ENCODE assay signal across 28 cellular contexts in genomic region chr18:44916429-44917183, GRCh38.
DNase-seq lines count a peak whose midpoint lies in the region; ATAC-seq, FAIRE-seq and TF ChIP-seq lines count a peak whose summit lies in the region.
"Had no signal": no experiment of that assay in that cellular context is flagged by ENCODE, and none has a peak within 500 bp of the region (broad histone marks: within the 10 kb centered on the region; RNA-seq: fewer than 3 reads in every experiment).

No MANE protein-coding gene starts in this region.

- no peak overlapping the region for H3K4me3 ChIP-seq in astrocyte (ENCODE audit: insufficient read depth, low read depth, low read length)
- no peak overlapping the region for H3K4me3 ChIP-seq in hepatocyte
- H3K4me3 ChIP-seq in prostate gland = no peak overlapping the region
- H3K4me3 ChIP-seq in upper lobe of right lung = no peak overlapping the region
- H3K4me3 ChIP-seq: dorsolateral prefrontal cortex, GM23338, skin epidermis had no signal

- FAIRE-seq in astrocyte (lab: Jason Lieb, UNC) = peak; percentile 23

- DNase-seq in astrocyte (ENCODE audit: low read depth) (no peak), hepatocyte (ENCODE audit: low spot score) (no peak), prostate gland (ENCODE audit: low spot score) (no peak), upper lobe of right lung (no peak), SK-N-DZ (ENCODE audit: low spot score) (no peak)
- DNase-seq in stimulated activated naive CD8-positive, alpha-beta T cell treated with anti-CD3 and anti-CD28 coated beads, Interleukin-15, Interleukin-2, amounts not matched to agents 100 U/mL and 50 U/mL, for 24 hours = no peak
- DNase-seq: activated CD4-positive, alpha-beta T cell treated with anti-CD3 and anti-CD28 coated beads, Interleukin-2, amount 10 ng/mL, durations not matched to agents 7 days and 5 days; activated CD8-positive, alpha-beta memory T cell treated with anti-CD3 and anti-CD28 coated beads, Interleukin-2, amount 50 U/mL, for 48 hours; activated effector memory CD4-positive, alpha-beta T cell treated with anti-CD3 and anti-CD28 coated beads, Interleukin-2, amount 50 U/mL, for 16 hours; CD4-positive, alpha-beta T cell; dorsolateral prefrontal cortex; foreskin keratinocyte; GF-D8; hypothalamus; islet precursor cell; KG1; natural killer cell; NCI-H1694 treated with DMSO at 0.1 percent for 48 hours; NCI-H2227 treated with DMSO at 0.1 percent for 48 hours; NCI-H774; Right ventricle myocardium superior; stimulated activated naive CD4-positive, alpha-beta T cell treated with Interleukin-2 at 50 U/mL for 16 hours; T-cell had no signal

- H3K4me2 ChIP-seq in astrocyte (ENCODE audit: low read length) (peak overlapping the region; percentile 7), hepatocyte (peak overlapping the region; percentile 42)
- H3K4me2 ChIP-seq: GM23338 had no signal

- intact Hi-C loops in prostate gland (cut with DNase I) (loop anchor here (5.0 to 10.0 kb wide), 3 partner anchors 82 to 234 kb away; partner anchors contain the start of gene SETBP1), upper lobe of right lung (cut with DNase I) (no loop called here)

- no peaks in the 10 kb centered on the region for H3K9me3 ChIP-seq in astrocyte (ENCODE audit: insufficient read depth, low read depth, low read length)
- no peaks in the 10 kb centered on the region for H3K9me3 ChIP-seq in hepatocyte (ENCODE audit: low read depth)
- H3K9me3 ChIP-seq in prostate gland = no peaks in the 10 kb centered on the region
- no peaks in the 10 kb centered on the region for H3K9me3 ChIP-seq in upper lobe of right lung

- H3K27ac ChIP-seq in astrocyte (ENCODE audit: low read depth, low read length) (no peak overlapping the region), hepatocyte (peak overlapping the region; percentile 83), prostate gland (peak overlapping the region; percentile 47 to 51), upper lobe of right lung (peak overlapping the region; percentile 43)
- H3K27ac ChIP-seq: foreskin keratinocyte had no signal

- peaks cover 16% of the 10 kb centered on the region for H3K4me1 Mint-ChIP-seq in astrocyte (ENCODE audit: low read depth, unreplicated experiment)
- H3K4me1 Mint-ChIP-seq: activated CD4-positive, alpha-beta T cell treated with anti-CD3 and anti-CD28 coated beads, Interleukin-2, amount 10 ng/mL, durations not matched to agents 7 days and 5 days; GM23338 had no signal

- ATAC-seq in upper lobe of right lung = no peak
- ATAC-seq in stimulated activated naive CD8-positive, alpha-beta T cell treated with anti-CD3 and anti-CD28 coated beads, Interleukin-15, Interleukin-2, amounts not matched to agents 100 U/mL and 50 U/mL, for 24 hours = no peak
- ATAC-seq in HG02571 (IDR thresholded peaks at IDR 0.05; ENCODE audit: unreplicated experiment) = no peak
- no peak for ATAC-seq in GM19467 (IDR thresholded peaks at IDR 0.05; ENCODE audit: unreplicated experiment)
- ATAC-seq: foreskin keratinocyte, GM23338, natural killer cell, T-cell had no signal

- WGBS in hepatocyte (ENCODE audit: low lambda C conversion rate, missing lambda C conversion rate) = 59% methylated on average over 3 of the region's 3 CpGs
- 41% methylated on average over 3 of the region's 3 CpGs for WGBS in prostate gland

- H3K79me2 ChIP-seq in astrocyte (ENCODE audit: insufficient read depth, low read length) = no peaks in the 10 kb centered on the region
- peaks cover 18% of the 10 kb centered on the region for H3K79me2 ChIP-seq in hepatocyte

- no peak overlapping the region for H3K4me3 Mint-ChIP-seq in astrocyte (ENCODE audit: unreplicated experiment)
- H3K4me3 Mint-ChIP-seq: activated CD4-positive, alpha-beta T cell treated with anti-CD3 and anti-CD28 coated beads, Interleukin-2, amount 10 ng/mL, durations not matched to agents 7 days and 5 days; CD4-positive, alpha-beta T cell; GM23338; memory B cell; natural killer cell; T-cell had no signal

- H3K27me3 Mint-ChIP-seq in astrocyte (ENCODE audit: low read depth, unreplicated experiment) = no peaks in the 10 kb centered on the region
- H3K27me3 Mint-ChIP-seq: memory B cell had no signal

- H3K4me1 ChIP-seq in astrocyte (ENCODE audit: insufficient read depth, low read length) = no peaks in the 10 kb centered on the region
- H3K4me1 ChIP-seq in hepatocyte (ENCODE audit: insufficient read depth) = peaks cover 34% of the 10 kb centered on the region
- no peaks in the 10 kb centered on the region for H3K4me1 ChIP-seq in prostate gland (replicated peaks)
- peaks cover 15% of the 10 kb centered on the region for H3K4me1 ChIP-seq in upper lobe of right lung

- no peaks in the 10 kb centered on the region for H3K36me3 Mint-ChIP-seq in astrocyte (ENCODE audit: low read depth, unreplicated experiment)
- H3K36me3 Mint-ChIP-seq: natural killer cell, T-cell had no signal

- no peak overlapping the region for H3K9ac ChIP-seq in astrocyte (ENCODE audit: low read length)

- TF ChIP-seq POLR2A in prostate gland (IDR thresholded peaks at IDR 0.05) = no peak

- H3K9me2 ChIP-seq in hepatocyte (replicated peaks; ENCODE audit: insufficient read depth) = no peaks in the 10 kb centered on the region

- no peaks in the 10 kb centered on the region for H3K36me3 ChIP-seq in astrocyte (ENCODE audit: insufficient read depth, low read length)
- no peaks in the 10 kb centered on the region for H3K36me3 ChIP-seq in hepatocyte (replicated peaks; ENCODE audit: insufficient read depth, low read depth)
- no peaks in the 10 kb centered on the region for H3K36me3 ChIP-seq in prostate gland
- no peaks in the 10 kb centered on the region for H3K36me3 ChIP-seq in upper lobe of right lung

- no peak overlapping the region for H3K27ac Mint-ChIP-seq in astrocyte (ENCODE audit: unreplicated experiment)
- H3K27ac Mint-ChIP-seq: activated CD4-positive, alpha-beta T cell treated with anti-CD3 and anti-CD28 coated beads, Interleukin-2, amount 10 ng/mL, durations not matched to agents 7 days and 5 days; CD4-positive, alpha-beta T cell; GM23338; memory B cell; natural killer cell; T-cell had no signal

- no peaks in the 10 kb centered on the region for H3K27me3 ChIP-seq in astrocyte (ENCODE audit: insufficient read depth, low read length)
- no peaks in the 10 kb centered on the region for H3K27me3 ChIP-seq in hepatocyte
- H3K27me3 ChIP-seq in prostate gland (replicated peaks; ENCODE audit: insufficient read depth) = no peaks in the 10 kb centered on the region
- no peaks in the 10 kb centered on the region for H3K27me3 ChIP-seq in upper lobe of right lung
- H3K27me3 ChIP-seq: dorsolateral prefrontal cortex, foreskin keratinocyte had no signal

- no peaks in the 10 kb centered on the region for H3K9me3 Mint-ChIP-seq in astrocyte (ENCODE audit: unreplicated experiment)
- H3K9me3 Mint-ChIP-seq: activated CD4-positive, alpha-beta T cell treated with anti-CD3 and anti-CD28 coated beads, Interleukin-2, amount 10 ng/mL, durations not matched to agents 7 days and 5 days; CD4-positive, alpha-beta T cell; GM23338; memory B cell; natural killer cell; T-cell had no signal

- TF ChIP-seq CTCF in astrocyte (IDR thresholded peaks at IDR 0.05; ENCODE audit: insufficient read depth, low read depth, low read length) (no peak), hepatocyte (IDR thresholded peaks at IDR 0.05; ENCODE audit: poor library complexity) (no peak), prostate gland (IDR thresholded peaks at IDR 0.05) (no peak), upper lobe of right lung (IDR thresholded peaks at IDR 0.05) (no peak)

- H4K20me1 ChIP-seq in astrocyte (ENCODE audit: insufficient read depth, low read length) (no peaks in the 10 kb centered on the region), hepatocyte (ENCODE audit: insufficient read depth, poor library complexity, severe bottlenecking) (no peaks in the 10 kb centered on the region)

- H2AFZ ChIP-seq in astrocyte (ENCODE audit: low read depth, low read length) (no peak overlapping the region), hepatocyte (no peak overlapping the region)
- H2AFZ ChIP-seq: GM23338 had no signal
